In genomic region chr5:179908528-179908927, GRCh38 we compare ENCODE assay signal across 8 cellular contexts. TPM values are rescaled to one million over a fixed set of nuclear protein-coding genes. Genes with fewer than 3 reads are reported as not detected.
DNase-seq lines count a peak whose midpoint lies in the region; ATAC-seq and TF ChIP-seq lines count a peak whose summit lies in the region.

No MANE protein-coding gene starts in this region.

- no peaks in the 10 kb centered on the region for H3K9me3 Mint-ChIP-seq in activated CD8-positive, alpha-beta memory T cell treated with anti-CD3 and anti-CD28 coated beads, Interleukin-2, amount 10 ng/mL, durations not matched to agents 7 days and 5 days (ENCODE audit: low read depth)
- H3K9me3 Mint-ChIP-seq in activated naive CD8-positive, alpha-beta T cell treated with anti-CD3 and anti-CD28 coated beads for 36 hours = no peaks in the 10 kb centered on the region

- peaks cover 18% of the 10 kb centered on the region for H3K4me1 Mint-ChIP-seq in activated CD8-positive, alpha-beta memory T cell treated with anti-CD3 and anti-CD28 coated beads, Interleukin-2, amount 10 ng/mL, durations not matched to agents 7 days and 5 days
- peaks cover 12% of the 10 kb centered on the region for H3K4me1 Mint-ChIP-seq in activated naive CD8-positive, alpha-beta T cell treated with anti-CD3 and anti-CD28 coated beads for 36 hours

- CTCF ChIA-PET in activated CD8-positive, alpha-beta memory T cell treated with anti-CD3 and anti-CD28 coated beads, Interleukin-2, amount 10 ng/mL, durations not matched to agents 7 days and 5 days (lab: Charles Lee) = interaction anchor here (0.7 to 5.3 kb wide), 9 partner anchors 10 to 308 kb away, joined by 3 to 29 read pairs (median 5); partner anchors contain the start of gene LTC4S

- ATAC-seq in activated CD8-positive, alpha-beta memory T cell treated with anti-CD3 and anti-CD28 coated beads, Interleukin-2, amount 10 ng/mL, durations not matched to agents 7 days and 5 days = no peak
- ATAC-seq in HG03139 (IDR thresholded peaks at IDR 0.05; ENCODE audit: unreplicated experiment) (no peak), HG02885 (IDR thresholded peaks at IDR 0.05; ENCODE audit: poor library complexity, unreplicated experiment) (no peak)

- no peaks in the 10 kb centered on the region for H3K27me3 Mint-ChIP-seq in activated CD8-positive, alpha-beta memory T cell treated with anti-CD3 and anti-CD28 coated beads, Interleukin-2, amount 10 ng/mL, durations not matched to agents 7 days and 5 days
- no peaks in the 10 kb centered on the region for H3K27me3 Mint-ChIP-seq in activated naive CD8-positive, alpha-beta T cell treated with anti-CD3 and anti-CD28 coated beads for 36 hours

- H3K36me3 ChIP-seq in testis (ENCODE audit: low read depth, missing control alignments) = no peaks in the 10 kb centered on the region

- peak overlapping the region; percentile 73 for H3K4me3 Mint-ChIP-seq in activated CD8-positive, alpha-beta memory T cell treated with anti-CD3 and anti-CD28 coated beads, Interleukin-2, amount 10 ng/mL, durations not matched to agents 7 days and 5 days
- peak overlapping the region; percentile 80 for H3K4me3 Mint-ChIP-seq in activated naive CD8-positive, alpha-beta T cell treated with anti-CD3 and anti-CD28 coated beads for 36 hours

- TF ChIP-seq POLR2A in testis (IDR thresholded peaks at IDR 0.05) = no peak

- no peak for TF ChIP-seq CTCF in testis (IDR thresholded peaks at IDR 0.05)

- H3K27ac ChIP-seq in layer of hippocampus (ENCODE audit: low read depth, low read length) (peak overlapping the region; percentile 30), testis (peak overlapping the region; percentile 55 to 56)

- H3K4me3 ChIP-seq in testis = peak overlapping the region in 1 of 2 donors; percentile 66

- intact Hi-C loops in testis (cut with DNase I; ENCODE audit: low total_unique reads) = no loop called here

- peaks cover 3% of the 10 kb centered on the region for H3K36me3 Mint-ChIP-seq in activated CD8-positive, alpha-beta memory T cell treated with anti-CD3 and anti-CD28 coated beads, Interleukin-2, amount 10 ng/mL, durations not matched to agents 7 days and 5 days
- peaks cover 5% of the 10 kb centered on the region for H3K36me3 Mint-ChIP-seq in activated naive CD8-positive, alpha-beta T cell treated with anti-CD3 and anti-CD28 coated beads for 36 hours

- DNase-seq in activated CD8-positive, alpha-beta memory T cell treated with anti-CD3 and anti-CD28 coated beads, Interleukin-2, amount 10 ng/mL, durations not matched to agents 7 days and 5 days = no peak
- DNase-seq in activated CD8-positive, alpha-beta memory T cell treated with anti-CD3 and anti-CD28 coated beads for 24 hours = no peak
- no peak for DNase-seq in activated naive CD8-positive, alpha-beta T cell treated with anti-CD3 and anti-CD28 coated beads for 36 hours
- DNase-seq in testis (no peak), NCI-H187 treated with DMSO at 0.1 percent for 48 hours (lab: John Stamatoyannopoulos, UW) (no peak)

- H3K9me3 ChIP-seq in testis = no peaks in the 10 kb centered on the region

- peaks cover 17% of the 10 kb centered on the region for H3K4me1 ChIP-seq in testis

- 44 to 71% methylated on average over 4 to 12 of the region's 16 CpGs for WGBS in testis, 2 donors

- no peak overlapping the region for H3K27ac Mint-ChIP-seq in activated CD8-positive, alpha-beta memory T cell treated with anti-CD3 and anti-CD28 coated beads, Interleukin-2, amount 10 ng/mL, durations not matched to agents 7 days and 5 days
- peak overlapping the region; percentile 82 for H3K27ac Mint-ChIP-seq in activated naive CD8-positive, alpha-beta T cell treated with anti-CD3 and anti-CD28 coated beads for 36 hours

- H3K27me3 ChIP-seq in layer of hippocampus (ENCODE audit: control insufficient read depth, insufficient read depth, low read length) (no peaks in the 10 kb centered on the region), testis (no peaks in the 10 kb centered on the region)

RNA-seq across cellular contexts. Expression of gene TBC1D9B, which starts 0.8 kb away (rescaled TPM):
- 10 to 100 TPM; 71.6 to 83.3 TPM for total RNA-seq in activated CD8-positive, alpha-beta memory T cell treated with anti-CD3 and anti-CD28 coated beads, Interleukin-2, amount 10 ng/mL, durations not matched to agents 7 days and 5 days
- 10 to 100 TPM; 73.1 to 74.9 TPM for total RNA-seq in activated naive CD8-positive, alpha-beta T cell treated with anti-CD3 and anti-CD28 coated beads for 36 hours
- 100 to 1,000 TPM; 122 to 134 TPM for total RNA-seq in testis
- 76.1 TPM for polyA plus RNA-seq in testis (ENCODE audit: insufficient read depth, low read depth, low replicate concordance)

RNA-seq across cellular contexts. Expression of gene MRNIP, which starts 49.9 kb away (rescaled TPM):
- total RNA-seq in activated CD8-positive, alpha-beta memory T cell treated with anti-CD3 and anti-CD28 coated beads, Interleukin-2, amount 10 ng/mL, durations not matched to agents 7 days and 5 days = 10 to 100 TPM; 20.2 to 21.4 TPM
- 10 to 100 TPM; 12.3 to 13.9 TPM for total RNA-seq in activated naive CD8-positive, alpha-beta T cell treated with anti-CD3 and anti-CD28 coated beads for 36 hours
- 10 to 100 TPM; 58.7 to 61.4 TPM for total RNA-seq in testis
- 34.9 TPM for polyA plus RNA-seq in testis (ENCODE audit: insufficient read depth, low read depth, low replicate concordance)
